In genomic region chr4:10635096-10635495, GRCh38 we compare ENCODE assay signal across 22 cellular contexts. TPM values are rescaled to one million over a fixed set of nuclear protein-coding genes. Genes with fewer than 3 reads are reported as not detected.
"Had no signal": no experiment of that assay in that cellular context is flagged by ENCODE, and none has a peak within 500 bp of the region (broad histone marks: within the 10 kb centered on the region; RNA-seq: fewer than 3 reads in every experiment).

No MANE protein-coding gene starts in this region.

- H3K4me2 ChIP-seq: neural progenitor cell had no signal

- DNase-seq: cortex of kidney; dorsolateral prefrontal cortex; effector CD8-positive, alpha-beta T cell; foreskin melanocyte; heart right ventricle; hypothalamus; kidney glomerular epithelial cell; ovary; retina; right lobe of liver; stimulated activated CD4-positive, alpha-beta T cell treated with anti-CD3 and anti-CD28 coated beads, Interleukin-2, amount 100 ng/mL, for 24 hours; stimulated activated CD4-positive, alpha-beta T cell treated with anti-CD3 and anti-CD28 coated beads, Interleukin-4, amount 100 ng/mL, for 4 hours; stimulated activated naive B cell treated with anti-CD40 and anti-IgM and Interleukin-4, amounts not matched to agents 10 μg/mL and 1 μg/mL and 100 μg/mL, for 72 hours; stimulated activated naive CD8-positive, alpha-beta T cell treated with anti-CD3 and anti-CD28 coated beads, Interleukin-15, amount 100 ng/mL, for 72 hours; testis had no signal

- H3K27me3 ChIP-seq: neural progenitor cell, ovary, right lobe of liver, testis, tibial nerve had no signal

- H3K27ac ChIP-seq: dorsolateral prefrontal cortex, heart right ventricle, neural progenitor cell, ovary, prostate gland, right lobe of liver, skin epidermis, testis, tibial nerve had no signal

- H3K36me3 ChIP-seq: heart right ventricle, neural progenitor cell, ovary, prostate gland, right lobe of liver, tibial nerve had no signal

- ATAC-seq: heart right ventricle; natural killer cell treated with Interleukin-12 subunit alpha and Interleukin-12 subunit beta and Interleukin-15 and Interleukin-18, amount 100 ng/mL, for 72 hours; stimulated activated naive B cell treated with anti-CD40 and anti-IgM and Interleukin-4, amounts not matched to agents 10 μg/mL and 1 μg/mL and 100 μg/mL, for 72 hours; stimulated activated naive CD8-positive, alpha-beta T cell treated with anti-CD3 and anti-CD28 coated beads, Interleukin-15, amount 100 ng/mL, for 72 hours had no signal

- H3K9me3 ChIP-seq: heart right ventricle, ovary, prostate gland, right lobe of liver, testis, tibial nerve had no signal

- H3K4me1 ChIP-seq: heart right ventricle, prostate gland, right lobe of liver, tibial nerve had no signal

- H3K4me3 ChIP-seq: dorsolateral prefrontal cortex, heart right ventricle, neural progenitor cell, ovary, prostate gland, right lobe of liver, skin epidermis, testis, tibial nerve had no signal

- H2AFZ ChIP-seq: neural progenitor cell had no signal

- H3K9ac ChIP-seq: neural progenitor cell had no signal

RNA-seq across cellular contexts. Expression of gene CLNK, which starts 49.5 kb away (rescaled TPM):
- total RNA-seq: lung microvascular endothelial cell, myocyte, prostate gland, right lobe of liver, tibial nerve had no signal
- polyA plus RNA-seq: heart right ventricle had no signal
